ENCODE assay signal across 15 cellular contexts in the genomic region with DNA sequence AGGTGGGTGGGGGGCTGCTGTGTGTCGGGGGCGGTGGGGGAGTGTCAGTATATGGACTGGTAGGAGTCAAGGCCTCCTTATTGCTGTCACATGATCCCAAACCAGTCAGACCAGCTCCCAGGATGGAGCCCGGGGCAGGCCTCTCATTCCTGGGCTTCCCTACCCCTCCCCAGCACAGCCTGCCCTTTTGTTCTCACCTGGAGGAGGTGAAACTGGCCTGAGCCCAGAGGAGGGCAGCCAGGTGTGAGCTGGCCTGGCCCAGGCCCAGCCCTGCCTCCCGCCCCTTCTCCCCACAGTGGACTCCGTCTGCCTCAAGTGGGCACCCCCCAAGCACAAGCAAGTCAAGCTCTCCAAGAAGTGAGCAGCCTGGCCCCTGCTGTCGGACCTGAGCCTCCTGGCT. TPM values are rescaled to one million over a fixed set of nuclear protein-coding genes. Genes with fewer than 3 reads are reported as not detected.
DNase-seq lines count a peak whose midpoint lies in the region; ATAC-seq and TF ChIP-seq lines count a peak whose summit lies in the region.
"Had no signal": no experiment of that assay in that cellular context is flagged by ENCODE, and none has a peak within 500 bp of the region (broad histone marks: within the 10 kb centered on the region; RNA-seq: fewer than 3 reads in every experiment).

No MANE protein-coding gene starts in this region.

- no peaks in the 10 kb centered on the region for H3K9me3 ChIP-seq in HCT116 (ENCODE audit: control insufficient read depth in 1 of 2, insufficient read depth in 1 of 2, low read depth in 1 of 2, low read length in 2 of 2)
- no peaks in the 10 kb centered on the region for H3K9me3 ChIP-seq in body of pancreas
- no peaks in the 10 kb centered on the region for H3K9me3 ChIP-seq in suprapubic skin

- no TSS peak for BruUV-seq in HCT116 (replicated peaks; lab: Mats Ljungman, UMichigan)

- H3K4me1 ChIP-seq in HCT116 (ENCODE audit: control insufficient read depth in 1 of 2, insufficient read depth in 2 of 2, low read length in 2 of 2) (peaks cover 26 to 40% of the 10 kb centered on the region in 2 experiments), body of pancreas (peaks cover 74% of the 10 kb centered on the region), suprapubic skin (peaks cover 66% of the 10 kb centered on the region)

- DNase-seq in HCT116 (ENCODE audit: low read depth, low spot score) (no peak), body of pancreas (peak; percentile 95 to 98 (median 98)), left colon (peak; percentile 87 to 95), suprapubic skin (ENCODE audit: low spot score in 2 of 2) (no peak), immature natural killer cell (no peak), NCI-H1694 treated with DMSO at 0.1 percent for 48 hours (lab: John Stamatoyannopoulos, UW) (no peak), C1 segment of cervical spinal cord (lab: John Stamatoyannopoulos, UW) (no peak)
- DNase-seq: CD4-positive, CD25-positive, alpha-beta regulatory T cell; erythroblast; NCI-H1092 treated with DMSO at 0.1 percent for 48 hours; NCI-H82 had no signal

- no peak overlapping the region for H3K4me3 Mint-ChIP-seq in immature natural killer cell
- H3K4me3 Mint-ChIP-seq: CD4-positive, CD25-positive, alpha-beta regulatory T cell; neural progenitor cell had no signal

- H3K27me3 Mint-ChIP-seq in immature natural killer cell (ENCODE audit: low read depth in 3 of 3), result peaks cover 0 to 1% (median 0%) of the 10 kb centered on the region in 3 donors
- H3K27me3 Mint-ChIP-seq: CD4-positive, CD25-positive, alpha-beta regulatory T cell had no signal

- no peak for TF ChIP-seq RAD21 in HCT116 (IDR thresholded peaks at IDR 0.05; ENCODE audit: low read depth)

- H3K4me1 Mint-ChIP-seq in immature natural killer cell, result peaks cover 6 to 10% of the 10 kb centered on the region in 2 donors

- H3K27ac ChIP-seq in HCT116 (ENCODE audit: low read depth, low read length), result peak overlapping the region; percentile 58
- H3K27ac ChIP-seq in body of pancreas, result peak overlapping the region; percentile 89 to 98 (median 94)
- H3K27ac ChIP-seq in suprapubic skin, result peak overlapping the region; percentile 83
- H3K27ac ChIP-seq: neural progenitor cell, SK-N-MC had no signal

- H3K9me3 Mint-ChIP-seq in immature natural killer cell, result no peaks in the 10 kb centered on the region
- H3K9me3 Mint-ChIP-seq: neural progenitor cell had no signal

- peaks cover 8 to 14% of the 10 kb centered on the region in 2 experiments; a peak in 3 of 4 replicates for H3K36me3 ChIP-seq in HCT116 (ENCODE audit: control insufficient read depth in 1 of 2, insufficient read depth in 2 of 2, low read length in 2 of 2)
- H3K36me3 ChIP-seq in body of pancreas (replicated peaks in 1 of 2; ENCODE audit: insufficient read depth in 1 of 2, low read depth in 2 of 2), result peaks cover 0 to 4% of the 10 kb centered on the region in 2 donors
- peaks cover 44% of the 10 kb centered on the region for H3K36me3 ChIP-seq in suprapubic skin
- H3K36me3 ChIP-seq: neural progenitor cell had no signal

- intact Hi-C loops in HCT116 (cut with micrococcal nuclease) (no loop called here), body of pancreas (cut with DNase I) (no loop called here), left colon (cut with DNase I, micrococcal nuclease) (no loop called here)

- TF ChIP-seq POLR2A in HCT116 (IDR thresholded peaks at IDR 0.05; ENCODE audit: borderline replicate concordance, extremely low read depth, insufficient read depth, insufficient read length), result no peak
- TF ChIP-seq POLR2A in body of pancreas (IDR thresholded peaks at IDR 0.05), result peak in 2 of 3 donors; percentile 20 to 23
- no peak for TF ChIP-seq POLR2A in suprapubic skin (IDR thresholded peaks at IDR 0.05)

- peaks cover 7% of the 10 kb centered on the region; the same call in 1 of the 2 replicates for H3K79me2 ChIP-seq in HCT116 (ENCODE audit: insufficient read depth, low read length)

- peak overlapping the region; percentile 22; the same call in 1 of the 2 replicates for H3K9ac ChIP-seq in HCT116 (ENCODE audit: low read length)
- H3K9ac ChIP-seq: neural progenitor cell had no signal

- H3K4me2 ChIP-seq in HCT116 (ENCODE audit: low read length), result peak overlapping the region; percentile 53
- H3K4me2 ChIP-seq: neural progenitor cell had no signal

- peaks cover 4 to 27% (median 6%) of the 10 kb centered on the region in 3 donors for H3K36me3 Mint-ChIP-seq in immature natural killer cell

- ATAC-seq in HCT116 (peak; percentile 34), body of pancreas (peak; percentile 82), left colon (peak; percentile 61), HG02623 (IDR thresholded peaks at IDR 0.05; ENCODE audit: unreplicated experiment) (no peak)
- ATAC-seq: activated CD4-positive, CD25-positive, alpha-beta regulatory T cell treated with anti-CD3 and anti-CD28 coated beads, Interleukin-2, amount 50 U/mL, for 24 hours had no signal

- H3K27ac Mint-ChIP-seq in immature natural killer cell, result no peak overlapping the region
- H3K27ac Mint-ChIP-seq: neural progenitor cell had no signal

- WGBS in body of pancreas, 2 donors, result 8 to 19% methylated on average over 3 to 6 of the region's 6 CpGs
- WGBS in suprapubic skin, result 50% methylated on average over 4 of the region's 6 CpGs

- TF ChIP-seq EP300 in suprapubic skin (IDR thresholded peaks at IDR 0.05), result no peak

- CTCF ChIA-PET in HCT116 (lab: Charles Lee), result interaction anchor here (1.6 to 1.7 kb wide), 2 partner anchors 11 to 13 kb away, joined by 4 to 8 read pairs; a partner anchor contains a TSS

- no peaks in the 10 kb centered on the region for H3K9me2 ChIP-seq in HCT116 (ENCODE audit: insufficient read depth)

- RAD21 ChIA-PET in HCT116 (lab: Charles Lee; ENCODE audit: low non-redundant PET in 1 of 2, low total read pairs in 2 of 2, uncharacterized antibody in 2 of 2, unreplicated experiment in 2 of 2), result no interaction called here

- H3K4me3 ChIP-seq in HCT116 (replicated peaks in 1 of 2; ENCODE audit: low read depth in 1 of 2, low read length in 2 of 2) (no peak overlapping the region), body of pancreas (no peak overlapping the region), suprapubic skin (no peak overlapping the region)
- H3K4me3 ChIP-seq: neural progenitor cell, SK-N-MC had no signal

- no peaks in the 10 kb centered on the region for H3K27me3 ChIP-seq in HCT116 (ENCODE audit: insufficient read depth, low read length)
- H3K27me3 ChIP-seq in body of pancreas, result no peaks in the 10 kb centered on the region
- no peaks in the 10 kb centered on the region for H3K27me3 ChIP-seq in suprapubic skin
- H3K27me3 ChIP-seq: neural progenitor cell had no signal

- H2AFZ ChIP-seq in HCT116 (ENCODE audit: low read depth, low read length, poor library complexity, severe bottlenecking), result no peak overlapping the region
- H2AFZ ChIP-seq: neural progenitor cell had no signal

- no peaks in the 10 kb centered on the region for H4K20me1 ChIP-seq in HCT116 (ENCODE audit: insufficient read depth)

- POLR2A ChIA-PET in HCT116 (lab: Charles Lee), result interaction anchor here (1.5 to 2.4 kb wide), 2 partner anchors 11 to 13 kb away, joined by 3 to 7 read pairs; a partner anchor contains a TSS

- no peak for TF ChIP-seq CTCF in HCT116 (IDR thresholded peaks at IDR 0.05 in 2 of 3, conservative IDR thresholded peaks at IDR 0.05 in 1 of 3; ENCODE audit: borderline replicate concordance in 1 of 3, insufficient read depth in 1 of 3, low read depth in 2 of 3, low read length in 2 of 3)
- TF ChIP-seq CTCF in body of pancreas (IDR thresholded peaks at IDR 0.05), result peak in 1 of 7 experiments; percentile 9
- no peak for TF ChIP-seq CTCF in suprapubic skin (IDR thresholded peaks at IDR 0.05)

TF ChIP-seq in HCT116, 20 proteins besides CTCF, POLR2A, EP300 and RAD21:
- TF ChIP-seq SRF (IDR thresholded peaks at IDR 0.05; ENCODE audit: low read depth) (no peak), EZH2phosphoT487 (IDR thresholded peaks at IDR 0.05; ENCODE audit: borderline replicate concordance) (no peak), POLR2AphosphoS5 (IDR thresholded peaks at IDR 0.05; ENCODE audit: low read depth, low read length) (peak; percentile 66)

RNA-seq across cellular contexts. Expression of a gene that starts 4.6 kb away (rescaled TPM):
- total RNA-seq in HCT116 (2021; ENCODE audit: unreplicated experiment), result 42.6 TPM
- polyA plus RNA-seq in HCT116 (2012), result 67.9 and 80.9 TPM in 2 replicates
- total RNA-seq in body of pancreas, result 10 to 100 TPM; 75.5 to 81.7 TPM
- 100 to 1,000 TPM; 409 to 428 TPM for total RNA-seq in left colon
- total RNA-seq in suprapubic skin, result 100 to 1,000 TPM in 3 of 4 donors, 10 to 100 TPM in 1; 46.3 to 168 (median 140) TPM
- polyA plus RNA-seq in immature natural killer cell, result not detected
- total RNA-seq: CD4-positive, CD25-positive, alpha-beta regulatory T cell had no signal
- polyA plus RNA-seq: CD4-positive, CD25-positive, alpha-beta regulatory T cell had no signal

RNA-seq across cellular contexts. Expression of a gene that starts 13.4 kb away (rescaled TPM):
- total RNA-seq in HCT116 (2021; ENCODE audit: unreplicated experiment), result 44.9 TPM
- polyA plus RNA-seq in HCT116 (2012), result 39.3 and 40.7 TPM in 2 replicates
- total RNA-seq in body of pancreas, result 10 to 100 TPM; 55.7 to 66.4 TPM
- 10 to 100 TPM; 61.6 to 76.0 TPM for total RNA-seq in left colon
- total RNA-seq in suprapubic skin, result 100 to 1,000 TPM in 1 of 4 donors, 10 to 100 TPM in 3; 62.3 to 100 (median 69.8) TPM
- 10 to 100 TPM; 29.4 to 53.9 (median 32.6) TPM for polyA plus RNA-seq in immature natural killer cell

RNA-seq across cellular contexts. Expression of a gene that starts 19.0 kb away (rescaled TPM):
- total RNA-seq in HCT116 (2021; ENCODE audit: unreplicated experiment) (not detected), body of pancreas (10 to 100 TPM in 1 of 2 donors, under 1 TPM in 1; 0.52 to 65.3 TPM), left colon (1 to 10 TPM; 8.1 to 9.7 TPM), suprapubic skin (10 to 100 TPM in 2 of 4 donors, 1 to 10 TPM in 2; 2.2 to 17.8 (median 8.4) TPM)
- polyA plus RNA-seq in HCT116 (2012), result 0.33 and 0.92 TPM in 2 replicates
- polyA plus RNA-seq in immature natural killer cell, result 1 to 10 TPM; 3.4 to 8.6 (median 6.9) TPM

RNA-seq across cellular contexts. Expression of a gene that starts 22.7 kb away (rescaled TPM):
- total RNA-seq in HCT116 (2021; ENCODE audit: unreplicated experiment), result 60.7 TPM
- 85.2 and 87.3 TPM in 2 replicates for polyA plus RNA-seq in HCT116 (2012)
- 10 to 100 TPM; 33.9 to 61.7 TPM for total RNA-seq in body of pancreas
- 10 to 100 TPM; 34.6 to 36.3 TPM for total RNA-seq in left colon
- total RNA-seq in suprapubic skin, result 10 to 100 TPM; 51.0 to 63.2 (median 58.2) TPM
- polyA plus RNA-seq in immature natural killer cell, result 10 to 100 TPM; 21.4 to 50.3 (median 30.1) TPM

RNA-seq across cellular contexts. Expression of a gene that starts 36.3 kb away (rescaled TPM):
- total RNA-seq in HCT116 (2021; ENCODE audit: unreplicated experiment) (83.8 TPM), body of pancreas (100 to 1,000 TPM in 1 of 2 donors, 10 to 100 TPM in 1; 42.5 to 104 TPM), left colon (10 to 100 TPM; 28.7 to 40.5 TPM), suprapubic skin (10 to 100 TPM; 53.8 to 79.3 (median 68.0) TPM)
- polyA plus RNA-seq in HCT116 (2012), result 195 and 218 TPM in 2 replicates
- polyA plus RNA-seq in immature natural killer cell, result 100 to 1,000 TPM; 114 to 164 (median 116) TPM

Comparison
In these comparisons a context has a peak if more than half of its experiments do, and no peak if none do; other contexts are left out.
1. DNase-seq: peak in body of pancreas (4 of 4) and left colon (2 of 2); none in HCT116 (single experiment), suprapubic skin (0 of 2), immature natural killer cell (0 of 3), NCI-H1694 treated with DMSO at 0.1 percent for 48 hours (single experiment) and C1 segment of cervical spinal cord (0 of 14).
2. POLR2A ChIP-seq: peak in body of pancreas (2 of 3); none in HCT116 (single experiment) and suprapubic skin (0 of 2).
3. Peak in every context shown above with its lines, with median percentiles within 50 percentile points of each other: H3K27ac ChIP-seq.